Comparison of ENCODE assay signal across 13 cellular contexts in genomic region chr4:171629182-171629581, GRCh38.
DNase-seq lines count a peak whose midpoint lies in the region; ATAC-seq, FAIRE-seq and TF ChIP-seq lines count a peak whose summit lies in the region.
"Had no signal": no experiment of that assay in that cellular context is flagged by ENCODE, and none has a peak within 500 bp of the region (broad histone marks: within the 10 kb centered on the region; RNA-seq: fewer than 3 reads in every experiment).

No MANE protein-coding gene starts in this region.

- ATAC-seq in GM18870 (IDR thresholded peaks at IDR 0.05; ENCODE audit: unreplicated experiment): peak; percentile 93
- ATAC-seq in GM21619 (IDR thresholded peaks at IDR 0.05; ENCODE audit: unreplicated experiment): peak; percentile 91
- ATAC-seq in HG03103 (IDR thresholded peaks at IDR 0.05; ENCODE audit: low read depth, unreplicated experiment): peak; percentile 97
- ATAC-seq in activated B cell treated with CpG ODN at 0.5 μM for 24 hours (ENCODE audit: low read depth): peak; percentile 61

- H3K27ac Mint-ChIP-seq in activated B cell treated with CpG ODN at 0.5 μM for 24 hours: no peak overlapping the region

- H3K4me3 Mint-ChIP-seq in activated B cell treated with CpG ODN at 0.5 μM for 24 hours: peak overlapping the region; percentile 29

- no peaks in the 10 kb centered on the region for H3K36me3 Mint-ChIP-seq in activated B cell treated with CpG ODN at 0.5 μM for 24 hours (ENCODE audit: low read depth)

- peaks cover 17% of the 10 kb centered on the region for H3K4me1 Mint-ChIP-seq in activated B cell treated with CpG ODN at 0.5 μM for 24 hours

- DNase-seq in activated B cell treated with CpG ODN at 0.5 μM for 24 hours (no peak), GF-D8 (lab: John Stamatoyannopoulos, UW) (no peak), middle frontal gyrus (ENCODE audit: extremely low spot score, low spot score) (no peak), frontal cortex (ENCODE audit: low spot score in 2 of 2) (no peak)
- DNase-seq in stimulated activated CD4-positive, alpha-beta T cell treated with anti-CD3 and anti-CD28 coated beads, Interleukin-15, amount 100 ng/mL, for 24 hours: no peak
- DNase-seq: adrenal gland; NCI-H1105 treated with DMSO at 0.1 percent for 48 hours; ovary; stimulated activated CD4-positive, alpha-beta T cell treated with anti-CD3 and anti-CD28 coated beads, Interleukin-2, amount 100 ng/mL, for 24 hours; T1000 had no signal

- no peak for FAIRE-seq in frontal cortex (lab: Jason Lieb, UNC)

- CTCF ChIA-PET in activated B cell treated with CpG ODN at 0.5 μM for 24 hours (lab: Charles Lee): no interaction called here

- TF ChIP-seq CTCF in activated B cell treated with CpG ODN at 0.5 μM for 24 hours (IDR thresholded peaks at IDR 0.05): no peak

- POLR2A ChIA-PET in activated B cell treated with CpG ODN at 0.5 μM for 24 hours (lab: Charles Lee): no interaction called here

- H3K9me3 Mint-ChIP-seq in activated B cell treated with CpG ODN at 0.5 μM for 24 hours: peaks cover 9% of the 10 kb centered on the region

- no peaks in the 10 kb centered on the region for H3K27me3 Mint-ChIP-seq in activated B cell treated with CpG ODN at 0.5 μM for 24 hours

- intact Hi-C loops in activated B cell treated with CpG ODN at 0.5 μM for 24 hours (cut with micrococcal nuclease): loop anchor here (5.0 kb wide), 1 partner anchor 183 kb away; the partner anchor contains the start of gene GALNTL6
